8 cellular contexts compared by ENCODE assay signal in the genomic region with DNA sequence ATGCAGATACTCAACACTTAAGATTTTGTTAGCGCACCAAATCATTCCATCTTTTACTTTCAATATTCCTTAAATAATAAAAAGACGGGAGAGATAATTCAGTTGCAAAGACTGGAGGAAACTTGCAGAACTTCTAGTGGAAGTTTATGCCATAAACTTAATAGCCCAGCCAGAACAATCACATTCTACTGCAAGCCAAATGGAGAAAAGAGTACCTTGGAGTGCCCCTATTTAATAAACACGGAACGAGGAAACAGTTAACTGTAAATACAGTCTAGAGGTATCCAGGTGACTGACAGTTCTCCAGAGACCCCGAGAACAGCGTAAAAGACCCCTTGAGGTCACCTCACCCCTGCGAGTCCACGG. TPM values are rescaled to one million over a fixed set of nuclear protein-coding genes. Genes with fewer than 3 reads are reported as not detected.
DNase-seq lines count a peak whose midpoint lies in the region; ATAC-seq, FAIRE-seq and TF ChIP-seq lines count a peak whose summit lies in the region.

No MANE protein-coding gene starts in this region.

- peak overlapping the region; percentile 87 for H3K4me2 ChIP-seq in PC-3 (ENCODE audit: low read length)

- H3K9me3 ChIP-seq in PC-3 (ENCODE audit: low read length) (no peaks in the 10 kb centered on the region), pancreas (no peaks in the 10 kb centered on the region)

- peak overlapping the region; percentile 97 for H2AFZ ChIP-seq in PC-3 (ENCODE audit: low read length)

- peak overlapping the region; percentile 93 for H3K9ac ChIP-seq in PC-3 (ENCODE audit: low read length)

- TF ChIP-seq CTCF in GM12864 (IDR thresholded peaks at IDR 0.05; ENCODE audit: low read depth, low read length, missing control alignments) = no peak
- no peak for TF ChIP-seq CTCF in PC-3 (conservative IDR thresholded peaks at IDR 0.05; ENCODE audit: low read depth, low read length)
- TF ChIP-seq CTCF in pancreas (IDR thresholded peaks at IDR 0.05) = no peak

- no peak for DNase-seq in GM12864 (ENCODE audit: low read depth)
- DNase-seq in H7 = no peak
- no peak for DNase-seq in PC-3
- no peak for DNase-seq in pancreas
- no peak for DNase-seq in ACHN
- no peak for DNase-seq in NCI-H1092 treated with DMSO at 0.1 percent for 48 hours (lab: John Stamatoyannopoulos, UW)

- no peaks in the 10 kb centered on the region for H3K9me2 ChIP-seq in PC-3 (replicated peaks; ENCODE audit: low read length)

- POLR2A ChIA-PET in PC-3 (lab: Charles Lee; ENCODE audit: unreplicated experiment) = no interaction called here

- H3K27ac ChIP-seq in PC-3 (ENCODE audit: low read length) (peak overlapping the region; percentile 43), pancreas (peak overlapping the region; percentile 77 to 87 (median 82))

- intact Hi-C loops in PC-3 (cut with micrococcal nuclease) (loop anchor here (5.0 kb wide), 1 partner anchor 42 kb away; no protein-coding TSS in a partner anchor), pancreas (cut with DNase I) (no loop called here)

- H3K4me1 ChIP-seq in PC-3 (ENCODE audit: insufficient read depth, low read length) = peaks cover 20% of the 10 kb centered on the region
- peaks cover 8 to 12% (median 11%) of the 10 kb centered on the region in 3 donors for H3K4me1 ChIP-seq in pancreas

- FAIRE-seq in pancreas (lab: Jason Lieb, UNC) = no peak

- ATAC-seq in PC-3 = peak; percentile 23
- ATAC-seq in esophagus mucosa = peak; percentile 18
- ATAC-seq in pancreas = no peak
- ATAC-seq in GM21717 (IDR thresholded peaks at IDR 0.05; ENCODE audit: unreplicated experiment) = no peak

- H3K36me3 ChIP-seq in H7 (replicated peaks; ENCODE audit: control insufficient read depth, insufficient read depth, low read length) = no peaks in the 10 kb centered on the region; the same call in 1 of the 2 replicates
- no peaks in the 10 kb centered on the region; the same call in 1 of the 2 replicates for H3K36me3 ChIP-seq in PC-3 (ENCODE audit: low read depth, low read length)
- no peaks in the 10 kb centered on the region for H3K36me3 ChIP-seq in pancreas

- in situ Hi-C loops in ACHN (cut with HindIII; ENCODE audit: low pct_ligation_motif_present, low pct_unique_long_range_greater_than_20kb, low sequenced_read_pairs) = no loop called here

- WGBS in pancreas, 2 donors = 1% methylated on average over 8 of the region's 8 CpGs

- peaks cover 31% of the 10 kb centered on the region for H3K79me2 ChIP-seq in PC-3 (ENCODE audit: low read length)

- BruUV-seq in PC-3 (replicated peaks; lab: Mats Ljungman, UMichigan) = no TSS peak

- H3K4me3 ChIP-seq in GM12864 (ENCODE audit: low read depth, low read length) (peak overlapping the region; percentile 54), H7 (ENCODE audit: insufficient read depth, low read depth, low read length) (peak overlapping the region; percentile 99), PC-3 (ENCODE audit: low read length) (peak overlapping the region; percentile 92), pancreas (peak overlapping the region; percentile 74 to 93 (median 81))

- no peaks in the 10 kb centered on the region for H3F3A ChIP-seq in PC-3 (ENCODE audit: low read length, unreplicated experiment)

- H4K20me1 ChIP-seq in PC-3 (ENCODE audit: low read length) = peaks cover 5% of the 10 kb centered on the region; the same call in 1 of the 2 replicates

- no peaks in the 10 kb centered on the region for H3K27me3 ChIP-seq in H7 (ENCODE audit: control insufficient read depth, insufficient read depth, low read length)
- no peaks in the 10 kb centered on the region for H3K27me3 ChIP-seq in PC-3 (ENCODE audit: low read length)
- no peaks in the 10 kb centered on the region for H3K27me3 ChIP-seq in pancreas

- CTCF ChIA-PET in PC-3 (lab: Charles Lee) = no interaction called here

RNA-seq across cellular contexts. Expression of a gene that starts 0.6 kb away (rescaled TPM):
- total RNA-seq in H7 (2014; rRNA removed; shearing (Covaris generic)) = 7.4 and 8.5 TPM in 2 replicates
- total RNA-seq in PC-3 (2014; rRNA removed) (6.5 and 8.1 TPM in 2 replicates), esophagus mucosa (9.8 TPM), pancreas (10 to 100 TPM in 4 of 6 donors, 1 to 10 TPM in 2; 8.5 to 12.8 (median 11.8) TPM)
- polyA plus RNA-seq in pancreas = 10 to 100 TPM in 1 of 2 donors, 1 to 10 TPM in 1; 9.4 to 16.0 TPM

Comparison
In these comparisons a context has a peak if more than half of its experiments do, and no peak if none do; other contexts are left out.
1. ATAC-seq: peak in PC-3 (single experiment) and esophagus mucosa (single experiment); none in pancreas (0 of 4) and GM21717 (single experiment).
2. Peak in every context shown above with its lines, with median percentiles within 50 percentile points of each other: H3K4me3 ChIP-seq.